In the genomic region with DNA sequence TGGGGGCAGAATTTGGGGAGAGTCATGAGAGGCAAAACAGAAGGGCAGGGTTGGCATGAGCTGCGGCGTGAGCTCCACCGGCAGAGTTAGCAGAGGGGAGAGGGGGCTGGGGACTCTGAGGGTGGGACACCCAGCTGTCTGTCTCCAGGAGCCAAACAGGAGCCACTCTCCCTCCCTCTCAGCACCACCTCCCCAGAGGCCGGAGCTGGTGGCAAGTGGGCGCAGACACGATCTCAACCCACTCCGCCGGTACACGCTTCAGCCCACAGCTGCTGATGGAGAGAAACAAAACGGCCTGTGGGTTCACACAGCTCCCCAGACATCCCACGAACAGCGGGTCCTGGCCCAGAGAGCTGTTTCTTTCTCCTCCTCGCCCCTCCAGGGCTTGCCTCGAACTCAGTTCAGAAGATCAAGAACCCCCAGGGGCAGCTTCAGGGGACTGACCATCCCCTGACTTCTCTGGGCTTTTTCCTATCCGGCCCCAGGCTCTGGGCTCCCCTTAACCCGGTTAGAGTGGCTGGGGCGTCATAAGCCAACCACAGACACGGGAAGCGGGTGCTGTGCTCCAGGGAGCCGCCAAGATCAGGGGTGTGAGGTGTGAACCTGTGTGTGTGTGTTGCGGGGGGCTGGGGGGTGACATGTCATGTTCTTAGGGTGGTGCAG, we compare ENCODE assay signal across 8 cellular contexts. TPM values are rescaled to one million over a fixed set of nuclear protein-coding genes. Genes with fewer than 3 reads are reported as not detected.
DNase-seq lines count a peak whose midpoint lies in the region; ATAC-seq and TF ChIP-seq lines count a peak whose summit lies in the region.

No MANE protein-coding gene starts in this region.

- H3K4me3 ChIP-seq in right atrium auricular region (no peak overlapping the region), lower lobe of right lung (peak overlapping the region; percentile 34)

- H3K27me3 Mint-ChIP-seq in activated T-cell treated with anti-CD3 and anti-CD28 coated beads, Interleukin-2, amount 50 U/mL, for 72 hours (ENCODE audit: low read depth): no peaks in the 10 kb centered on the region

- H3K36me3 Mint-ChIP-seq in activated T-cell treated with anti-CD3 and anti-CD28 coated beads, Interleukin-2, amount 50 U/mL, for 72 hours (ENCODE audit: insufficient read depth in 2 of 2): no peaks in the 10 kb centered on the region

- H3K27ac Mint-ChIP-seq in activated T-cell treated with anti-CD3 and anti-CD28 coated beads, Interleukin-2, amount 50 U/mL, for 72 hours: peak overlapping the region; percentile 83

- H3K27me3 ChIP-seq in right atrium auricular region (no peaks in the 10 kb centered on the region), lower lobe of right lung (ENCODE audit: low read depth) (no peaks in the 10 kb centered on the region)

- peak overlapping the region; percentile 85 to 92 for H3K4me3 Mint-ChIP-seq in activated T-cell treated with anti-CD3 and anti-CD28 coated beads, Interleukin-2, amount 50 U/mL, for 72 hours

- ATAC-seq in Right ventricle myocardium superior (ENCODE audit: poor library complexity) (no peak), lower lobe of right lung (no peak), HG03039 (IDR thresholded peaks at IDR 0.05; ENCODE audit: unreplicated experiment) (no peak), GM18873 (IDR thresholded peaks at IDR 0.05; ENCODE audit: low FRiP score, unreplicated experiment) (no peak)
- ATAC-seq in activated T-cell treated with anti-CD3 and anti-CD28 coated beads, Interleukin-2, amount 50 U/mL, for 72 hours (replicated peaks in 1 of 2): peak; percentile 21 to 24

- H3K4me1 ChIP-seq in right atrium auricular region (peaks cover 0 to 73% of the 10 kb centered on the region in 2 donors), lower lobe of right lung (peaks cover 79% of the 10 kb centered on the region)

- DNase-seq in right atrium auricular region (ENCODE audit: low spot score): no peak
- DNase-seq in Right ventricle myocardium superior: no peak
- no peak for DNase-seq in activated T-cell treated with anti-CD3 and anti-CD28 coated beads, Interleukin-2, amount 50 U/mL, for 72 hours
- DNase-seq in lower lobe of right lung: no peak
- DNase-seq in SKM-1 treated with dmso at 0.1 percent for 144 hours (lab: John Stamatoyannopoulos, UW; ENCODE audit: unreplicated experiment): no peak
- no peak for DNase-seq in RPMI8226

- H3K4me1 Mint-ChIP-seq in activated T-cell treated with anti-CD3 and anti-CD28 coated beads, Interleukin-2, amount 50 U/mL, for 72 hours (ENCODE audit: low read depth): peaks cover 54% of the 10 kb centered on the region

- H3K27ac ChIP-seq in right atrium auricular region (peak overlapping the region; percentile 71 to 72), lower lobe of right lung (peak overlapping the region; percentile 90)

- intact Hi-C loops in Right ventricle myocardium superior (cut with DNase I): no loop called here
- intact Hi-C loops in lower lobe of right lung (cut with DNase I): no loop called here

- no peak for TF ChIP-seq CTCF in right atrium auricular region (IDR thresholded peaks at IDR 0.05)
- TF ChIP-seq CTCF in lower lobe of right lung (IDR thresholded peaks at IDR 0.05): no peak

- H3K36me3 ChIP-seq in right atrium auricular region (no peaks in the 10 kb centered on the region), lower lobe of right lung (no peaks in the 10 kb centered on the region)

- no peaks in the 10 kb centered on the region for H3K9me3 Mint-ChIP-seq in activated T-cell treated with anti-CD3 and anti-CD28 coated beads, Interleukin-2, amount 50 U/mL, for 72 hours

- H3K9me3 ChIP-seq in right atrium auricular region: no peaks in the 10 kb centered on the region
- no peaks in the 10 kb centered on the region for H3K9me3 ChIP-seq in lower lobe of right lung

RNA-seq across cellular contexts. Expression of gene RHBDF2, which starts 7.6 kb away (rescaled TPM):
- total RNA-seq in right atrium auricular region: 10 to 100 TPM; 13.6 to 14.8 TPM
- total RNA-seq in Right ventricle myocardium superior: 15.4 TPM
- total RNA-seq in activated T-cell treated with anti-CD3 and anti-CD28 coated beads, Interleukin-2, amount 50 U/mL, for 72 hours: 10 to 100 TPM; 38.7 to 39.0 TPM
- 47.8 TPM for total RNA-seq in lower lobe of right lung

RNA-seq across cellular contexts. Expression of gene AANAT, which starts 26.2 kb away (rescaled TPM):
- total RNA-seq in right atrium auricular region: not detected
- not detected for total RNA-seq in Right ventricle myocardium superior
- total RNA-seq in activated T-cell treated with anti-CD3 and anti-CD28 coated beads, Interleukin-2, amount 50 U/mL, for 72 hours: not detected
- total RNA-seq in lower lobe of right lung: not detected

RNA-seq across cellular contexts. Expression of gene UBE2O, which starts 40.7 kb away (rescaled TPM):
- total RNA-seq in right atrium auricular region (10 to 100 TPM; 19.5 to 21.8 TPM), Right ventricle myocardium superior (35.9 TPM), lower lobe of right lung (18.2 TPM)
- total RNA-seq in activated T-cell treated with anti-CD3 and anti-CD28 coated beads, Interleukin-2, amount 50 U/mL, for 72 hours: 10 to 100 TPM; 21.5 to 22.8 TPM

RNA-seq across cellular contexts. Expression of gene CYGB, which starts 43.9 kb away (rescaled TPM):
- total RNA-seq in right atrium auricular region: 10 to 100 TPM; 23.0 to 48.7 TPM
- total RNA-seq in Right ventricle myocardium superior: 34.2 TPM
- under 1 TPM in 1 of 2 donors, not detected in 1; 0.44 TPM for total RNA-seq in activated T-cell treated with anti-CD3 and anti-CD28 coated beads, Interleukin-2, amount 50 U/mL, for 72 hours
- 30.2 TPM for total RNA-seq in lower lobe of right lung

RNA-seq across cellular contexts. Expression of gene PRCD, which starts 46.2 kb away (rescaled TPM):
- total RNA-seq in right atrium auricular region: 1 to 10 TPM; 2.1 to 3.5 TPM
- 4.0 TPM for total RNA-seq in Right ventricle myocardium superior
- 1 to 10 TPM; 1.1 to 1.5 TPM for total RNA-seq in activated T-cell treated with anti-CD3 and anti-CD28 coated beads, Interleukin-2, amount 50 U/mL, for 72 hours
- 8.2 TPM for total RNA-seq in lower lobe of right lung

Comparison
In these comparisons a context has a peak if more than half of its experiments do, and no peak if none do; other contexts are left out.
1. ATAC-seq: peak in activated T-cell treated with anti-CD3 and anti-CD28 coated beads, Interleukin-2, amount 50 U/mL, for 72 hours (2 of 2); none in Right ventricle myocardium superior (single experiment), lower lobe of right lung (0 of 2), HG03039 (single experiment) and GM18873 (single experiment).